Comparison of ENCODE assay signal across 8 cellular contexts in the genomic region with DNA sequence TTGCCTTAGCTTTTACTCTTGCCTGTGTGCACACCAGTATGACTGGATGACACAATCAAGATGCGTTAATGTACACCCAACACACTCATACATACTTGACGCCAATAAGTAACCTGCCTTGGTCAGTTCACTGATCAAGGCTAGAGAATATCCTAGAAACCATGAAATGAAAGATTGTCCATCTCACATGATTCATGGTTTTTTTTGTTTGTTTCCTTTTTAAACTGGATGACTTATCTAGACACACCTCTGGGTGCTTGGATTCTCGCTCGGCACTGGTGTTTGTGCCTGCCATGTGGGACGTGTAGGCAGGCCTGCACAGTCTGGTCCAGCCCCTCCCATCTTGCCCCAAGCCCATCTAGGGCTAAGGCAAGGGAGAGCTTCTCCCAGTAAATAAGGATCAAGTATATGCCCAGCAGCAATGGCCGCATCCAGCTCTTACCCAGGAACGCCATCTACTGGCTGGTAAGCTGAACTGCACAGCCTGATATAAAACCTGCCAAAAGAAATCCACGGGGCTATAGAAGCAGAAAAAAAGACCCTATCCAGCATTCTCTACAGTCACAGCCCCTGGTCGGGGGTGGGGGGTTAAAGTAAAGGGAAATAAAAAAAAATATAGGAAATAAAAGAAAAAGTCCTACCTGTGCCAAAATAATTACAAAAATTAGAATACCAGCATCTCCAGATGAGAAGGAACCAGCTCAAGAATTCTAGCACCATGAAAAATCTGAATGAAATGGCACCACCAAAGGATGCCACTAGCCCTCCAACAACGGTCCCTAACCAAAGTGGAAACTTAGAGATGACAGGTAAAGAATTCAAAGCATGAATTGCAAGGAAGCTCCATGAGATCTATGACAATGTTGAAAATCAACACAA.
DNase-seq lines count a peak whose midpoint lies in the region; ATAC-seq, FAIRE-seq and TF ChIP-seq lines count a peak whose summit lies in the region.

No MANE protein-coding gene starts in this region.

- H3K27me3 ChIP-seq in MG63: no peaks in the 10 kb centered on the region

- TF ChIP-seq CTCF in D721Med (IDR thresholded peaks at IDR 0.05; ENCODE audit: insufficient read depth, missing control alignments): peak; percentile 94
- peak; percentile 57 to 67 (median 61) for TF ChIP-seq CTCF in nephron (IDR thresholded peaks at IDR 0.05; ENCODE audit: unreplicated experiment in 3 of 3)

- DNase-seq in D721Med (ENCODE audit: insufficient read length, low spot score) (no peak), GM19240 (ENCODE audit: insufficient read length, low spot score) (peak; percentile 20), RKO (ENCODE audit: low spot score) (peak; percentile 63), dermis microvascular lymphatic vessel endothelial cell (ENCODE audit: low read depth in 2 of 2) (peak; percentile 23 to 43), MG63 (no peak)
- DNase-seq in Jurkat, Clone E6-1 (ENCODE audit: low read depth, low spot score): peak; percentile 30

- H3K9me3 Mint-ChIP-seq in nephron: peaks cover 28% of the 10 kb centered on the region

- no peak for ATAC-seq in GM18861 (IDR thresholded peaks at IDR 0.05; ENCODE audit: unreplicated experiment)

- no peaks in the 10 kb centered on the region for H3K4me1 Mint-ChIP-seq in nephron

- no peaks in the 10 kb centered on the region for H3K36me3 Mint-ChIP-seq in nephron (ENCODE audit: low read depth)

- no peak for FAIRE-seq in D721Med (lab: Jason Lieb, UNC)

- H3K27me3 Mint-ChIP-seq in nephron (ENCODE audit: low read depth): peaks cover 12% of the 10 kb centered on the region

- no peaks in the 10 kb centered on the region for H3K9me3 ChIP-seq in MG63

- H3K4me3 Mint-ChIP-seq in nephron: no peak overlapping the region

- H3K36me3 ChIP-seq in MG63: no peaks in the 10 kb centered on the region

- H3K27ac Mint-ChIP-seq in nephron: no peak overlapping the region

- H3K4me3 ChIP-seq in Jurkat, Clone E6-1 (ENCODE audit: low read length): no peak overlapping the region
- H3K4me3 ChIP-seq in MG63: no peak overlapping the region

Comparison
In these comparisons a context has a peak if more than half of its experiments do, and no peak if none do; other contexts are left out.
1. DNase-seq: peak in GM19240 (single experiment), Jurkat, Clone E6-1 (single experiment), RKO (single experiment) and dermis microvascular lymphatic vessel endothelial cell (2 of 2); none in D721Med (single experiment) and MG63 (single experiment).